In the genomic region with DNA sequence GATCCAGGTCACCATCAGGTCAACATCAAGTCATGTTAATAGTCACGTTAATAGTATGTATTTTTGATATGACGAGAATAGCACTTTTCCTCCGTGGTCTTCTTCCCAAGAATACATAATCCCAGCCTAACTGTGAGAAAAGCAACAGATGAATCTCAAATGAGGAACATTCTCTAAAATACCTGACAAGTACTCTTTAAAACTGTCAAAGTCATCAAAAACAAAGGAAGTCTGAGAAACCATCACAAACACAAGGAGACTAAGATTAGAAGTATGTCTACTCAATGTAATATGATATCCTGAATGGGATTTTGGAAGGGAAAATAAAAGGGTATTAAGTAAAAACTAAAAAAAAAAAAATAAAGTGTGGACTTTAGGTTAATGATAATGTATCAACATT, we compare ENCODE assay signal across 20 cellular contexts. TPM values are rescaled to one million over a fixed set of nuclear protein-coding genes. Genes with fewer than 3 reads are reported as not detected.
A peak's percentile ranks its signal among the peaks of the same experiment; 100 is the strongest.
DNase-seq lines count a peak whose midpoint lies in the region; ATAC-seq and TF ChIP-seq lines count a peak whose summit lies in the region.
"Had no signal": no experiment of that assay in that cellular context is flagged by ENCODE, and none has a peak within 500 bp of the region (broad histone marks: within the 10 kb centered on the region; RNA-seq: fewer than 3 reads in every experiment).

No MANE protein-coding gene starts in this region.

- CTCF ChIA-PET in Calu3 (lab: Charles Lee), result no interaction called here
- CTCF ChIA-PET in PC-3 (lab: Charles Lee), result no interaction called here

- H3F3A ChIP-seq in GM23248 (ENCODE audit: insufficient read depth) (peaks cover 47% of the 10 kb centered on the region), PC-3 (ENCODE audit: low read length, unreplicated experiment) (no peaks in the 10 kb centered on the region)

- H3K27me3 Mint-ChIP-seq in Calu3 (ENCODE audit: unreplicated experiment), result no peaks in the 10 kb centered on the region

- no peak for ATAC-seq in PC-3
- ATAC-seq: K562, Right ventricle myocardium inferior had no signal

- TF ChIP-seq CTCF in Calu3 (IDR thresholded peaks at IDR 0.05; ENCODE audit: unreplicated experiment), result no peak
- no peak for TF ChIP-seq CTCF in PC-3 (conservative IDR thresholded peaks at IDR 0.05; ENCODE audit: low read depth, low read length)
- no peak for TF ChIP-seq CTCF in osteoblast (IDR thresholded peaks at IDR 0.05; ENCODE audit: extremely low read depth, low read depth, low read length)
- TF ChIP-seq CTCF in dorsolateral prefrontal cortex (IDR thresholded peaks at IDR 0.05 in 54 of 56, conservative IDR thresholded peaks at IDR 0.05 in 2 of 56; ENCODE audit: low read depth in 1 of 56, partially characterized antibody in 56 of 56), result no peak

- H3K4me1 ChIP-seq in GM23248 (ENCODE audit: insufficient read depth), result peaks cover 66% of the 10 kb centered on the region
- H3K4me1 ChIP-seq in PC-3 (ENCODE audit: insufficient read depth, low read length), result peaks cover 46% of the 10 kb centered on the region
- H3K4me1 ChIP-seq in osteoblast (ENCODE audit: insufficient read depth, low read length), result peaks cover 51% of the 10 kb centered on the region
- H3K4me1 ChIP-seq: BE2C, SJCRH30 had no signal

- H3K9me2 ChIP-seq in GM23248 (ENCODE audit: insufficient read depth) (peaks cover 6% of the 10 kb centered on the region; the same call in 1 of the 2 replicates), PC-3 (replicated peaks; ENCODE audit: low read length) (no peaks in the 10 kb centered on the region)

- intact Hi-C loops in Calu3 (cut with micrococcal nuclease; ENCODE audit: unreplicated experiment) (no loop called here), PC-3 (cut with micrococcal nuclease) (loop anchor here (5.0 kb wide), 1 partner anchor 54 kb away; no protein-coding TSS in a partner anchor), dorsolateral prefrontal cortex (cut with DNase I) (no loop called here)

- no peaks in the 10 kb centered on the region for H4K20me1 ChIP-seq in GM23248 (ENCODE audit: insufficient read depth)
- no peaks in the 10 kb centered on the region for H4K20me1 ChIP-seq in PC-3 (ENCODE audit: low read length)
- H4K20me1 ChIP-seq in osteoblast (ENCODE audit: insufficient read depth, low read length), result no peaks in the 10 kb centered on the region

- H3K4me3 ChIP-seq in GM23248 (peak overlapping the region; percentile 28; the same call in 1 of the 2 replicates), PC-3 (ENCODE audit: low read length) (no peak overlapping the region), osteoblast (ENCODE audit: insufficient read depth, low read length) (no peak overlapping the region), dorsolateral prefrontal cortex (no peak overlapping the region)
- H3K4me3 ChIP-seq: K562, SJCRH30 had no signal

- H3K4me3 Mint-ChIP-seq in Calu3 (ENCODE audit: low read depth, unreplicated experiment), result no peak overlapping the region

- no peaks in the 10 kb centered on the region for H3K27me3 ChIP-seq in GM23248 (replicated peaks; ENCODE audit: insufficient read depth)
- no peaks in the 10 kb centered on the region for H3K27me3 ChIP-seq in PC-3 (ENCODE audit: low read length)
- no peaks in the 10 kb centered on the region for H3K27me3 ChIP-seq in osteoblast (ENCODE audit: insufficient read depth, low read length)
- H3K27me3 ChIP-seq in dorsolateral prefrontal cortex, result no peaks in the 10 kb centered on the region
- H3K27me3 ChIP-seq: BE2C, SJCRH30 had no signal

- no peaks in the 10 kb centered on the region for H3K36me3 Mint-ChIP-seq in Calu3 (ENCODE audit: insufficient read depth, unreplicated experiment)

- peak overlapping the region; percentile 59 for H3K4me2 ChIP-seq in GM23248 (ENCODE audit: unreplicated experiment)
- H3K4me2 ChIP-seq in PC-3 (ENCODE audit: low read length), result peak overlapping the region; percentile 56; the same call in 1 of the 2 replicates
- no peak overlapping the region for H3K4me2 ChIP-seq in osteoblast (ENCODE audit: insufficient read depth, low read length)

- H3K36me3 ChIP-seq in GM23248 (ENCODE audit: low read depth) (no peaks in the 10 kb centered on the region), PC-3 (ENCODE audit: low read depth, low read length) (no peaks in the 10 kb centered on the region), osteoblast (ENCODE audit: insufficient read depth, low read length) (no peaks in the 10 kb centered on the region)
- H3K36me3 ChIP-seq: BE2C, SJCRH30 had no signal

- H2AFZ ChIP-seq in GM23248, result no peak overlapping the region
- H2AFZ ChIP-seq in PC-3 (ENCODE audit: low read length), result no peak overlapping the region
- no peak overlapping the region for H2AFZ ChIP-seq in osteoblast (ENCODE audit: low read length)

- no TSS peak for BruUV-seq in Calu3 (replicated peaks; lab: Mats Ljungman, UMichigan)
- no TSS peak for BruUV-seq in PC-3 (replicated peaks; lab: Mats Ljungman, UMichigan)

- H3K27ac Mint-ChIP-seq in Calu3 (ENCODE audit: unreplicated experiment), result peak overlapping the region; percentile 42

- H3K79me2 ChIP-seq in GM23248 (ENCODE audit: insufficient read depth) (no peaks in the 10 kb centered on the region), PC-3 (ENCODE audit: low read length) (no peaks in the 10 kb centered on the region), osteoblast (ENCODE audit: insufficient read depth, low read length) (no peaks in the 10 kb centered on the region)

- 65 to 66% methylated on average over 3 of the region's 3 CpGs for WGBS in GM23248 (ENCODE audit: low coverage in 1 of 2, low lambda C conversion rate in 2 of 2, missing lambda C conversion rate in 2 of 2), 2 experiments

- H3K27ac ChIP-seq in GM23248 (peak overlapping the region; percentile 56), PC-3 (ENCODE audit: low read length) (no peak overlapping the region), osteoblast (ENCODE audit: low read depth, low read length) (peak overlapping the region; percentile 41), dorsolateral prefrontal cortex (no peak overlapping the region)
- H3K27ac ChIP-seq: SJCRH30 had no signal

- H3K9me3 Mint-ChIP-seq in Calu3 (ENCODE audit: low read depth, unreplicated experiment), result peaks cover 6% of the 10 kb centered on the region

- POLR2A ChIA-PET in PC-3 (lab: Charles Lee; ENCODE audit: unreplicated experiment), result no interaction called here

- in situ Hi-C loops in GM23248 (cut with MboI), result no loop called here

- H3K9me3 ChIP-seq in GM23248 (ENCODE audit: low read depth) (no peaks in the 10 kb centered on the region), PC-3 (ENCODE audit: low read length) (no peaks in the 10 kb centered on the region), osteoblast (ENCODE audit: low read depth, low read length) (no peaks in the 10 kb centered on the region)
- H3K9me3 ChIP-seq: BE2C, SJCRH30 had no signal

- no peak for DNase-seq in Calu3
- DNase-seq in GM23248, result no peak
- DNase-seq in PC-3, result peak; percentile 36
- DNase-seq in osteoblast (ENCODE audit: insufficient read length, low spot score, missing footprints), result no peak
- DNase-seq in activated CD4-positive, CD25-positive, alpha-beta regulatory T cell (lab: John Stamatoyannopoulos, UW), result no peak
- no peak for DNase-seq in dorsolateral prefrontal cortex
- DNase-seq in C1 segment of cervical spinal cord (lab: John Stamatoyannopoulos, UW), result no peak
- DNase-seq: ACHN, BE2C, MM.1S, NCI-H2029, NCI-H446, NCI-H524 treated with DMSO at 0.1 percent for 48 hours, NCI-H774, SJCRH30 had no signal

- H3K4me1 Mint-ChIP-seq in Calu3 (ENCODE audit: low read depth, unreplicated experiment), result peaks cover 70% of the 10 kb centered on the region

- H3K9ac ChIP-seq in GM23248, result no peak overlapping the region
- no peak overlapping the region for H3K9ac ChIP-seq in PC-3 (ENCODE audit: low read length)

RNA-seq across cellular contexts. Expression of a gene that starts 36.8 kb away (rescaled TPM):
- total RNA-seq in Calu3 (2022) (27.7 and 38.5 TPM in 2 replicates), PC-3 (2014; rRNA removed) (21.3 and 22.2 TPM in 2 replicates), osteoblast (83.2 and 89.3 TPM in 2 replicates), dorsolateral prefrontal cortex (10 to 100 TPM in 113 of 120 experiments, 1 to 10 TPM in 7; 7.5 to 35.7 (median 20.7) TPM)
- 272 and 303 TPM in 2 replicates for total RNA-seq in GM23248 (2014; rRNA removed; shearing (Covaris generic))
- 488 and 507 TPM in 2 replicates for polyA plus RNA-seq in GM23248 (2016; fragmentation: Nextera tagmentation; extraction: Ambion mirVana)

RNA-seq across cellular contexts. Expression of a gene that starts 52.8 kb away (rescaled TPM):
- total RNA-seq in Calu3 (2022) (0.76 TPM in 1 of 2 replicates, not detected in the other), PC-3 (2014; rRNA removed) (not detected in 2 replicates), osteoblast (0.29 and 0.36 TPM in 2 replicates), dorsolateral prefrontal cortex (10 to 100 TPM in 1 of 120 experiments, 1 to 10 TPM in 118, under 1 TPM in 1; 0.80 to 10.4 (median 3.9) TPM)
- 0.51 and 1.6 TPM in 2 replicates for total RNA-seq in GM23248 (2014; rRNA removed; shearing (Covaris generic))
- polyA plus RNA-seq in GM23248 (2016; fragmentation: Nextera tagmentation; extraction: Ambion mirVana), result 2.1 and 2.3 TPM in 2 replicates
- total RNA-seq: H1; HT-29; K562; SJCRH30; T-helper 1 cell treated with Interleukin-12 subunit alpha and Interleukin-12 subunit beta and Interleukin-4 antibody, amounts not matched to agents 30 ng/mL and 1 ng/mL, for 36 hours had no signal
- polyA plus RNA-seq: K562 had no signal

Comparison
In these comparisons a context has a peak if more than half of its experiments do, and no peak if none do; other contexts are left out.
1. H3K27ac ChIP-seq: peak in GM23248 (single experiment) and osteoblast (single experiment); none in PC-3 (single experiment) and dorsolateral prefrontal cortex (0 of 59).